ENCODE assay signal across 8 cellular contexts in genomic region chr22:31626427-31627150, GRCh38. TPM values are rescaled to one million over a fixed set of nuclear protein-coding genes. Genes with fewer than 3 reads are reported as not detected.
DNase-seq lines count a peak whose midpoint lies in the region; ATAC-seq and TF ChIP-seq lines count a peak whose summit lies in the region.
"Had no signal": no experiment of that assay in that cellular context is flagged by ENCODE, and none has a peak within 500 bp of the region (broad histone marks: within the 10 kb centered on the region; RNA-seq: fewer than 3 reads in every experiment).

No MANE protein-coding gene starts in this region.

- POLR2A ChIA-PET in WTC11 (lab: Charles Lee), result no interaction called here

- no peak overlapping the region for H2AK5ac ChIP-seq in H9 (ENCODE audit: insufficient read length, low read length)

- H2BK15ac ChIP-seq in H9 (ENCODE audit: low read depth, low read length), result no peak overlapping the region

- H3K4ac ChIP-seq in H9 (ENCODE audit: low read depth, low read length), result no peak overlapping the region

- peaks cover 6% of the 10 kb centered on the region for H4K20me1 ChIP-seq in H9 (ENCODE audit: control insufficient read depth, insufficient read depth, insufficient read length)

- peaks cover 5% of the 10 kb centered on the region for H3K79me1 ChIP-seq in H9 (ENCODE audit: insufficient read depth, low read depth, low read length, poor library complexity, severe bottlenecking)

- H3K4me1 ChIP-seq in H9 (ENCODE audit: insufficient read depth, low read length) (no peaks in the 10 kb centered on the region; the same call in 1 of the 2 replicates), skeletal muscle satellite cell (ENCODE audit: control insufficient read depth, insufficient read depth, low read length) (peaks cover 41% of the 10 kb centered on the region)

- TF ChIP-seq CTCF in H9 (conservative IDR thresholded peaks at IDR 0.05), result no peak
- TF ChIP-seq CTCF in WTC11 (IDR thresholded peaks at IDR 0.05), result no peak
- TF ChIP-seq CTCF in fibroblast of the aortic adventitia (IDR thresholded peaks at IDR 0.05; ENCODE audit: insufficient read depth, low read length), result no peak
- TF ChIP-seq CTCF in GM20000 (IDR thresholded peaks at IDR 0.05; ENCODE audit: extremely low read depth, missing control alignments), result no peak

- H3K18ac ChIP-seq in H9 (ENCODE audit: insufficient read length, low read depth, low read length), result no peak overlapping the region

- H3K4me2 ChIP-seq in H9 (ENCODE audit: insufficient read depth, insufficient read length, low read length) (no peak overlapping the region), skeletal muscle satellite cell (ENCODE audit: low read length) (peak overlapping the region; percentile 31)

- peaks cover 66% of the 10 kb centered on the region for H3K36me3 ChIP-seq in skeletal muscle satellite cell (ENCODE audit: insufficient read depth, low read length)

- H3K56ac ChIP-seq in H9 (ENCODE audit: insufficient read length, low read depth, low read length), result no peak overlapping the region

- H3K4me3 ChIP-seq in fibroblast of the aortic adventitia (ENCODE audit: low read depth, low read length), result no peak overlapping the region
- H3K4me3 ChIP-seq in skeletal muscle satellite cell (ENCODE audit: low read length), result no peak overlapping the region

- no peak overlapping the region for H4K5ac ChIP-seq in H9 (ENCODE audit: insufficient read length, low read depth, low read length)

- peaks cover 8% of the 10 kb centered on the region; the same call in 1 of the 2 replicates for H3K79me2 ChIP-seq in H9 (ENCODE audit: insufficient read depth, low read length)

- WGBS in H9 (ENCODE audit: extremely low coverage, insufficient read length, low lambda C conversion rate), result no CpG with 5 or more reads among the region's 15 CpGs

- no peak overlapping the region for H2BK20ac ChIP-seq in H9 (ENCODE audit: low read depth, low read length, poor library complexity, severe bottlenecking)

- H3K9ac ChIP-seq in H9 (ENCODE audit: extremely low read depth, insufficient read length, low read length) (no peak overlapping the region), skeletal muscle satellite cell (ENCODE audit: low read depth, low read length) (no peak overlapping the region)

- H4K91ac ChIP-seq in H9 (ENCODE audit: insufficient read length, low read depth, low read length), result no peak overlapping the region

- no peak overlapping the region for H3K27ac ChIP-seq in H9 (ENCODE audit: insufficient read length, low read depth, low read length)

- no peak overlapping the region for H3K23ac ChIP-seq in H9 (ENCODE audit: insufficient read length, low read depth, low read length)

- no peaks in the 10 kb centered on the region; a peak in 1 of 5 replicates for H3K9me3 Mint-ChIP-seq in H9
- no peaks in the 10 kb centered on the region for H3K9me3 Mint-ChIP-seq in WTC11

- peaks cover 7% of the 10 kb centered on the region for H3K23me2 ChIP-seq in H9 (ENCODE audit: insufficient read length, low read depth, low read length, poor library complexity, severe bottlenecking)

- H3K4me1 Mint-ChIP-seq in H9 (peaks cover 34 to 36% of the 10 kb centered on the region in 2 experiments), WTC11 (peaks cover 40% of the 10 kb centered on the region)

- H3K27ac Mint-ChIP-seq in H9 (peak overlapping the region; percentile 77 to 83 (median 82); a peak in 6 of 7 replicates), WTC11 (peak overlapping the region; percentile 72)

- H3K4me3 Mint-ChIP-seq in H9 (peak overlapping the region; percentile 8 to 44; a peak in 2 of 5 replicates), WTC11 (no peak overlapping the region)

- DNase-seq in H9, result peak; percentile 24
- no peak for DNase-seq in WTC11 (ENCODE audit: low spot score)
- peak; percentile 71 for DNase-seq in fibroblast of the aortic adventitia (ENCODE audit: low read depth)
- DNase-seq in GM20000 (ENCODE audit: low spot score), result no peak
- DNase-seq: NCI-H345 had no signal

- ATAC-seq in WTC11 (no peak), HG02870 (IDR thresholded peaks at IDR 0.05; ENCODE audit: unreplicated experiment) (no peak), HG03139 (IDR thresholded peaks at IDR 0.05; ENCODE audit: unreplicated experiment) (no peak)

- H3K14ac ChIP-seq in H9 (ENCODE audit: insufficient read depth, low read length), result no peak overlapping the region; the same call in 1 of the 2 replicates

- H2BK120ac ChIP-seq in H9 (ENCODE audit: low read depth, low read length, poor library complexity, severe bottlenecking), result no peak overlapping the region

- no peak overlapping the region for H2BK12ac ChIP-seq in H9 (ENCODE audit: insufficient read length, low read depth, low read length)

- H2AFZ ChIP-seq in H9 (ENCODE audit: low read length), result no peak overlapping the region

- H3T11ph ChIP-seq in H9 (ENCODE audit: low read length), result no peak overlapping the region

- CTCF ChIA-PET in WTC11 (lab: Charles Lee), result interaction anchor here (2.0 kb wide), 1 partner anchor 344 kb away, joined by 9 read pairs; no protein-coding TSS in a partner anchor

- no peaks in the 10 kb centered on the region for H3K9me3 ChIP-seq in H9 (ENCODE audit: control insufficient read depth, low read depth, low read length)
- no peaks in the 10 kb centered on the region for H3K9me3 ChIP-seq in skeletal muscle satellite cell (replicated peaks; ENCODE audit: low read length)

- H3K36me3 Mint-ChIP-seq in H9 (ENCODE audit: insufficient read depth in 1 of 3, low read depth in 3 of 3) (peaks cover 0 to 9% (median 0%) of the 10 kb centered on the region in 3 experiments; a peak in 3 of 7 replicates), WTC11 (no peaks in the 10 kb centered on the region; the same call in 1 of the 2 replicates)

- H4K8ac ChIP-seq in H9 (replicated peaks; ENCODE audit: insufficient read length, low read depth, low read length), result no peak overlapping the region

- no peaks in the 10 kb centered on the region for H3K27me3 ChIP-seq in H9 (ENCODE audit: insufficient read depth, low read length)
- no peaks in the 10 kb centered on the region for H3K27me3 ChIP-seq in skeletal muscle satellite cell (ENCODE audit: control insufficient read depth, insufficient read depth, low read length)

- H2BK5ac ChIP-seq in H9 (ENCODE audit: insufficient read length, low read length), result no peak overlapping the region

- H3K27me3 Mint-ChIP-seq in H9 (ENCODE audit: low read depth) (no peaks in the 10 kb centered on the region; the same call in 1 of the 2 replicates), WTC11 (ENCODE audit: low read depth) (no peaks in the 10 kb centered on the region)

TF ChIP-seq in WTC11, 78 proteins besides CTCF, POLR2A, EP300 and RAD21:
- TF ChIP-seq NR2C2 (CRISPR knock-in tag; IDR thresholded peaks at IDR 0.05), result no peak
- TF ChIP-seq ZNF219 (CRISPR knock-in tag; IDR thresholded peaks at IDR 0.05; ENCODE audit: borderline replicate concordance), result no peak
TF ChIP-seq in WTC11: peak in this region for 0.

RNA-seq across cellular contexts. Expression of gene PISD, which starts 35.4 kb away (rescaled TPM):
- 55.9 and 62.0 TPM in 2 replicates for total RNA-seq in H9 (2021)
- total RNA-seq in WTC11 (2021), result 49.4 to 55.7 TPM (median 50.3 TPM) in 3 replicates
- total RNA-seq in fibroblast of the aortic adventitia (ENCODE audit: low replicate concordance), result 21.3 and 25.5 TPM in 2 replicates
- 28.4 and 44.6 TPM in 2 replicates for total RNA-seq in skeletal muscle satellite cell (2012; rRNA removed)

Comparison
In these comparisons a context has a peak if more than half of its experiments do, and no peak if none do; other contexts are left out.
1. DNase-seq: peak in H9 (single experiment) and fibroblast of the aortic adventitia (single experiment); none in WTC11 (single experiment) and GM20000 (single experiment).